In the genomic region with DNA sequence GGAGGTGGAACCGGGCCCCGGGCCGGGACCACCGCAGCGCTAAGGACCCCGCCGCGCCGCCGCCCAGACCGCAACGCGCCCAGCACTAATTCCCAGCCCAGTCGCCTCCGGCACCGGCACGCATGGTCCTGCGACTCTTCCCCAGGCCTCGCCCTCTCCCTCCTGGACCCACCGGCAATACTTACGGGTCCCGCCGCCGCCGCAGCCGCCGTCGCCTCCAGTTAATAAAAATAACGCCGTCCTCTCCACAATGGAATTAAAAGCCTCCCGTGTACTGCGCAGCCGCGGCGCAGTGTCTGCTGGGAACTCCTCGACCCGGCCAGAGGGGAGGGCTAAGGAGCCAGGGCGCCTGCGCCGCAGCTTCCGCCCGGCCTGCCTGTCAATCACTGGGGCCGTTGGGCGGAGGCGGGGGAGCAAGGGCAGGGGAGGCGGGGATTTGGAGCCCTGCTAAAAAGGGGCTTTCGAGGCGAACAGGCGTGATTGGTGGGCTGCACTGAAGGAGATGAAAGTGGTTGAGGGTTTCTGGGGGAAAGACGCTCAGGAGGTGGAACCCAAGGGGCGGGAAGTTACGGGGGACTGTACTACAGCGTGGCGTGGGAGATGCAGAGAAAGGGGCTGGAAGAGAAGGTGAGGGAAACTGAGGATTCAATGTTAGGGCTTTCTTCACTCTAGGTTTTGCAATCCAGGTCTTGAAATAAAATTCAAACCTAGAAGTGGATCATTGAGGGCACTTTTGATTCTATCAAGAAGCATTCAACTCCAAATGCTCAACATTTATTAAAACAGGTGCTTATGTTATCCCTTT, we compare ENCODE assay signal across 8 cellular contexts. TPM values are rescaled to one million over a fixed set of nuclear protein-coding genes. Genes with fewer than 3 reads are reported as not detected.
DNase-seq lines count a peak whose midpoint lies in the region; ATAC-seq and TF ChIP-seq lines count a peak whose summit lies in the region.

A gene with protein sequence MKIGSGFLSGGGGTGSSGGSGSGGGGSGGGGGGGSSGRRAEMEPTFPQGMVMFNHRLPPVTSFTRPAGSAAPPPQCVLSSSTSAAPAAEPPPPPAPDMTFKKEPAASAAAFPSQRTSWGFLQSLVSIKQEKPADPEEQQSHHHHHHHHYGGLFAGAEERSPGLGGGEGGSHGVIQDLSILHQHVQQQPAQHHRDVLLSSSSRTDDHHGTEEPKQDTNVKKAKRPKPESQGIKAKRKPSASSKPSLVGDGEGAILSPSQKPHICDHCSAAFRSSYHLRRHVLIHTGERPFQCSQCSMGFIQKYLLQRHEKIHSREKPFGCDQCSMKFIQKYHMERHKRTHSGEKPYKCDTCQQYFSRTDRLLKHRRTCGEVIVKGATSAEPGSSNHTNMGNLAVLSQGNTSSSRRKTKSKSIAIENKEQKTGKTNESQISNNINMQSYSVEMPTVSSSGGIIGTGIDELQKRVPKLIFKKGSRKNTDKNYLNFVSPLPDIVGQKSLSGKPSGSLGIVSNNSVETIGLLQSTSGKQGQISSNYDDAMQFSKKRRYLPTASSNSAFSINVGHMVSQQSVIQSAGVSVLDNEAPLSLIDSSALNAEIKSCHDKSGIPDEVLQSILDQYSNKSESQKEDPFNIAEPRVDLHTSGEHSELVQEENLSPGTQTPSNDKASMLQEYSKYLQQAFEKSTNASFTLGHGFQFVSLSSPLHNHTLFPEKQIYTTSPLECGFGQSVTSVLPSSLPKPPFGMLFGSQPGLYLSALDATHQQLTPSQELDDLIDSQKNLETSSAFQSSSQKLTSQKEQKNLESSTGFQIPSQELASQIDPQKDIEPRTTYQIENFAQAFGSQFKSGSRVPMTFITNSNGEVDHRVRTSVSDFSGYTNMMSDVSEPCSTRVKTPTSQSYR (minus strand): TSS at position 276 of the 805 bp plus-strand sequence. CDS start 331 bp downstream, outside the sequence.

- H3K27me3 Mint-ChIP-seq in activated T-helper 1 cell treated with anti-CD3 and anti-CD28 coated beads, Interleukin-12 subunit alpha, Interleukin-12 subunit beta, Interleukin-2, Interleukin-4 antibody, amounts not matched to agents 30 ng/mL and 10 ng/mL and 1 ng/mL, durations not matched to agents 14 hours and 24 hours and 36 hours (ENCODE audit: insufficient read depth): peaks cover 2% of the 10 kb centered on the region
- no peaks in the 10 kb centered on the region for H3K27me3 Mint-ChIP-seq in naive B cell

- H3K4me3 Mint-ChIP-seq in activated T-helper 1 cell treated with anti-CD3 and anti-CD28 coated beads, Interleukin-12 subunit alpha, Interleukin-12 subunit beta, Interleukin-2, Interleukin-4 antibody, amounts not matched to agents 30 ng/mL and 10 ng/mL and 1 ng/mL, durations not matched to agents 14 hours and 24 hours and 36 hours: peak within 1 kb of the TSS; percentile 98
- peak within 1 kb of the TSS; percentile 93 to 100 (median 98) for H3K4me3 Mint-ChIP-seq in naive B cell
- H3K4me3 Mint-ChIP-seq in stimulated activated effector memory CD8-positive, alpha-beta T cell treated with anti-CD3 and anti-CD28 coated beads, Interleukin-12 subunit alpha, Interleukin-12 subunit beta, amount 100 ng/mL, for 72 hours: peak within 1 kb of the TSS; percentile 98

- peak within 1 kb of the TSS; percentile 96 for H3K27ac Mint-ChIP-seq in activated T-helper 1 cell treated with anti-CD3 and anti-CD28 coated beads, Interleukin-12 subunit alpha, Interleukin-12 subunit beta, Interleukin-2, Interleukin-4 antibody, amounts not matched to agents 30 ng/mL and 10 ng/mL and 1 ng/mL, durations not matched to agents 14 hours and 24 hours and 36 hours
- peak within 1 kb of the TSS; percentile 84 to 96 (median 92) for H3K27ac Mint-ChIP-seq in naive B cell
- peak within 1 kb of the TSS; percentile 98 for H3K27ac Mint-ChIP-seq in stimulated activated effector memory CD8-positive, alpha-beta T cell treated with anti-CD3 and anti-CD28 coated beads, Interleukin-12 subunit alpha, Interleukin-12 subunit beta, amount 100 ng/mL, for 72 hours

- TF ChIP-seq CTCF in LNCaP clone FGC (IDR thresholded peaks at IDR 0.05; ENCODE audit: control insufficient read depth, extremely low read depth, insufficient read depth): no peak

- DNase-seq in EL (peak; percentile 92), H4 (ENCODE audit: low spot score) (peak; percentile 86), LNCaP clone FGC (ENCODE audit: low read depth) (peak; percentile 74), RPMI8226 (peak; percentile 98), fibroblast of gingiva (ENCODE audit: low read depth) (peak; percentile 90), naive B cell (peak; percentile 94)
- peak; percentile 93 for DNase-seq in activated T-helper 1 cell treated with anti-CD3 and anti-CD28 coated beads, Interleukin-12 subunit alpha, Interleukin-12 subunit beta, Interleukin-2, Interleukin-4 antibody, amounts not matched to agents 30 ng/mL and 10 ng/mL and 1 ng/mL, durations not matched to agents 14 hours and 24 hours and 36 hours (ENCODE audit: low spot score)
- DNase-seq in stimulated activated effector memory CD8-positive, alpha-beta T cell treated with anti-CD3 and anti-CD28 coated beads, Interleukin-12 subunit alpha, Interleukin-12 subunit beta, amount 100 ng/mL, for 72 hours (ENCODE audit: low spot score in 2 of 2): peak; percentile 90 to 96

- H3K36me3 Mint-ChIP-seq in activated T-helper 1 cell treated with anti-CD3 and anti-CD28 coated beads, Interleukin-12 subunit alpha, Interleukin-12 subunit beta, Interleukin-2, Interleukin-4 antibody, amounts not matched to agents 30 ng/mL and 10 ng/mL and 1 ng/mL, durations not matched to agents 14 hours and 24 hours and 36 hours (ENCODE audit: low read depth): peaks cover 45% of the 10 kb centered on the region
- peaks cover 7 to 13% of the 10 kb centered on the region in 2 donors for H3K36me3 Mint-ChIP-seq in naive B cell
- H3K36me3 Mint-ChIP-seq in stimulated activated effector memory CD8-positive, alpha-beta T cell treated with anti-CD3 and anti-CD28 coated beads, Interleukin-12 subunit alpha, Interleukin-12 subunit beta, amount 100 ng/mL, for 72 hours: peaks cover 47% of the 10 kb centered on the region

- peak; percentile 94 to 95 for ATAC-seq in naive B cell (ENCODE audit: low read depth in 2 of 2)
- ATAC-seq in stimulated activated effector memory CD8-positive, alpha-beta T cell treated with anti-CD3 and anti-CD28 coated beads, Interleukin-12 subunit alpha, Interleukin-12 subunit beta, amount 100 ng/mL, for 72 hours: peak; percentile 99

- H3K9me3 Mint-ChIP-seq in activated T-helper 1 cell treated with anti-CD3 and anti-CD28 coated beads, Interleukin-12 subunit alpha, Interleukin-12 subunit beta, Interleukin-2, Interleukin-4 antibody, amounts not matched to agents 30 ng/mL and 10 ng/mL and 1 ng/mL, durations not matched to agents 14 hours and 24 hours and 36 hours: no peaks in the 10 kb centered on the region
- no peaks in the 10 kb centered on the region for H3K9me3 Mint-ChIP-seq in naive B cell
- H3K9me3 Mint-ChIP-seq in stimulated activated effector memory CD8-positive, alpha-beta T cell treated with anti-CD3 and anti-CD28 coated beads, Interleukin-12 subunit alpha, Interleukin-12 subunit beta, amount 100 ng/mL, for 72 hours: no peaks in the 10 kb centered on the region

- peaks cover 64% of the 10 kb centered on the region for H3K4me1 Mint-ChIP-seq in activated T-helper 1 cell treated with anti-CD3 and anti-CD28 coated beads, Interleukin-12 subunit alpha, Interleukin-12 subunit beta, Interleukin-2, Interleukin-4 antibody, amounts not matched to agents 30 ng/mL and 10 ng/mL and 1 ng/mL, durations not matched to agents 14 hours and 24 hours and 36 hours (ENCODE audit: low read depth)
- peaks cover 44 to 48% (median 46%) of the 10 kb centered on the region in 3 donors for H3K4me1 Mint-ChIP-seq in naive B cell
- peaks cover 59% of the 10 kb centered on the region for H3K4me1 Mint-ChIP-seq in stimulated activated effector memory CD8-positive, alpha-beta T cell treated with anti-CD3 and anti-CD28 coated beads, Interleukin-12 subunit alpha, Interleukin-12 subunit beta, amount 100 ng/mL, for 72 hours

- intact Hi-C loops in activated T-helper 1 cell treated with anti-CD3 and anti-CD28 coated beads, Interleukin-12 subunit alpha, Interleukin-12 subunit beta, Interleukin-2, Interleukin-4 antibody, amounts not matched to agents 30 ng/mL and 10 ng/mL and 1 ng/mL, durations not matched to agents 14 hours and 24 hours and 36 hours (cut with micrococcal nuclease): loop anchor here (1.0 to 2.0 kb wide), 10 partner anchors 23 to 257 kb away; no protein-coding TSS in a partner anchor

- peak within 1 kb of the TSS; percentile 93 for H3K4me3 ChIP-seq in LNCaP clone FGC (ENCODE audit: low read depth, low read length)

RNA-seq across cellular contexts. Expression of the gene that starts here (rescaled TPM):
- 12.0 and 14.4 TPM in 2 replicates for total RNA-seq in H4 (2014; rRNA removed; shearing (Covaris generic))
- 23.5 and 24.1 TPM in 2 replicates for total RNA-seq in activated T-helper 1 cell treated with anti-CD3 and anti-CD28 coated beads, Interleukin-12 subunit alpha, Interleukin-12 subunit beta, Interleukin-2, Interleukin-4 antibody, amounts not matched to agents 30 ng/mL and 10 ng/mL and 1 ng/mL, durations not matched to agents 14 hours and 24 hours and 36 hours
- 10 to 100 TPM; 36.0 to 45.9 (median 39.9) TPM for polyA plus RNA-seq in naive B cell (ENCODE audit: low read depth in 6 of 6)

Comparison
In these comparisons a context has a peak if more than half of its experiments do, and no peak if none do; other contexts are left out.
1. Peak in every context shown above with its lines: DNase-seq, ATAC-seq and H3K4me3 ChIP-seq.